Comparison of ENCODE assay signal across 11 cellular contexts in genomic region chr15:56871180-56871579, GRCh38. TPM values are rescaled to one million over a fixed set of nuclear protein-coding genes. Genes with fewer than 3 reads are reported as not detected.
DNase-seq lines count a peak whose midpoint lies in the region; ATAC-seq and TF ChIP-seq lines count a peak whose summit lies in the region.
"Had no signal": no experiment of that assay in that cellular context is flagged by ENCODE, and none has a peak within 500 bp of the region (broad histone marks: within the 10 kb centered on the region; RNA-seq: fewer than 3 reads in every experiment).

No MANE protein-coding gene starts in this region.

- H4K20me1 ChIP-seq in smooth muscle cell (ENCODE audit: low read depth): no peaks in the 10 kb centered on the region

- no peaks in the 10 kb centered on the region for H3K9me3 Mint-ChIP-seq in natural killer cell treated with Interleukin-12 subunit alpha and Interleukin-12 subunit beta and Interleukin-15 and Interleukin-18, amount 100 ng/mL, for 72 hours

- H3K4me3 Mint-ChIP-seq in natural killer cell treated with Interleukin-12 subunit alpha and Interleukin-12 subunit beta and Interleukin-15 and Interleukin-18, amount 100 ng/mL, for 72 hours: no peak overlapping the region

- H3K79me2 ChIP-seq in smooth muscle cell (ENCODE audit: low read depth): no peaks in the 10 kb centered on the region

- no peaks in the 10 kb centered on the region for H3K27me3 Mint-ChIP-seq in natural killer cell treated with Interleukin-12 subunit alpha and Interleukin-12 subunit beta and Interleukin-15 and Interleukin-18, amount 100 ng/mL, for 72 hours

- no peak for TF ChIP-seq CTCF in smooth muscle cell (IDR thresholded peaks at IDR 0.05; ENCODE audit: borderline replicate concordance, insufficient read depth, poor library complexity, severe bottlenecking)
- no peak for TF ChIP-seq CTCF in psoas muscle (IDR thresholded peaks at IDR 0.05)

- H3F3A ChIP-seq in smooth muscle cell (ENCODE audit: low read depth): no peaks in the 10 kb centered on the region

- H3K4me2 ChIP-seq in smooth muscle cell: peak overlapping the region; percentile 8

- DNase-seq in H4 (ENCODE audit: low spot score) (peak; percentile 58), amniotic stem cell (lab: John Stamatoyannopoulos, UW) (peak; percentile 6), glomerular visceral epithelial cell (ENCODE audit: extremely low spot score) (peak; percentile 57), smooth muscle cell (lab: John Stamatoyannopoulos, UW; ENCODE audit: unreplicated experiment) (no peak), aorta (no peak), psoas muscle (no peak)
- no peak for DNase-seq in natural killer cell treated with Interleukin-12 subunit alpha and Interleukin-12 subunit beta and Interleukin-15 and Interleukin-18, amount 100 ng/mL, for 72 hours (ENCODE audit: low spot score)
- DNase-seq in activated CD4-positive, CD25-positive, alpha-beta regulatory T cell (lab: John Stamatoyannopoulos, UW): no peak
- DNase-seq: activated naive CD4-positive, alpha-beta T cell treated with anti-CD3 and anti-CD28 coated beads, Interleukin-2, amount 50 U/mL, for 16 hours; NCI-H2029 had no signal

- H3K4me1 ChIP-seq in smooth muscle cell (ENCODE audit: low read depth): peaks cover 9% of the 10 kb centered on the region
- H3K4me1 ChIP-seq in aorta (ENCODE audit: control insufficient read depth in 1 of 2, insufficient read depth in 2 of 2, low read length in 2 of 2): no peaks in the 10 kb centered on the region
- peaks cover 19% of the 10 kb centered on the region for H3K4me1 ChIP-seq in psoas muscle

- H3K27ac ChIP-seq in smooth muscle cell (ENCODE audit: low read depth) (no peak overlapping the region), aorta (ENCODE audit: low read depth in 1 of 2, low read length in 2 of 2) (no peak overlapping the region), psoas muscle (no peak overlapping the region)

- H3K9ac ChIP-seq in smooth muscle cell (ENCODE audit: low read depth): no peak overlapping the region

- WGBS in smooth muscle cell (ENCODE audit: low lambda C conversion rate): 82% methylated on average over 1 of the region's 1 CpG
- WGBS in aorta, 2 donors: 57 to 77% methylated on average over 1 of the region's 1 CpG
- 67 to 71% (median 68%) methylated on average over 1 of the region's 1 CpG for WGBS in psoas muscle, 3 donors

- intact Hi-C loops in aorta (cut with DNase I): loop anchor here in 1 of 2 donors (5.0 kb wide), 1 partner anchor 374 kb away; no protein-coding TSS in a partner anchor
- intact Hi-C loops in psoas muscle (cut with DNase I): loop anchor here in 1 of 2 donors (2.0 kb wide), 1 partner anchor 48 kb away; no protein-coding TSS in a partner anchor

- H3K27ac Mint-ChIP-seq in natural killer cell treated with Interleukin-12 subunit alpha and Interleukin-12 subunit beta and Interleukin-15 and Interleukin-18, amount 100 ng/mL, for 72 hours: no peak overlapping the region

- H3K36me3 Mint-ChIP-seq in natural killer cell treated with Interleukin-12 subunit alpha and Interleukin-12 subunit beta and Interleukin-15 and Interleukin-18, amount 100 ng/mL, for 72 hours: no peaks in the 10 kb centered on the region

- no peak overlapping the region for H2AFZ ChIP-seq in smooth muscle cell (ENCODE audit: low read depth)

- no peaks in the 10 kb centered on the region for H3K36me3 ChIP-seq in smooth muscle cell (ENCODE audit: low read depth)
- H3K36me3 ChIP-seq in aorta (ENCODE audit: control insufficient read depth in 1 of 2, insufficient read depth in 2 of 2, low read length in 1 of 2): no peaks in the 10 kb centered on the region
- no peaks in the 10 kb centered on the region for H3K36me3 ChIP-seq in psoas muscle (ENCODE audit: insufficient read depth in 1 of 2, low read depth in 1 of 2)

- H3K4me3 ChIP-seq in smooth muscle cell (no peak overlapping the region), aorta (ENCODE audit: low read length in 2 of 2) (no peak overlapping the region), psoas muscle (no peak overlapping the region)

- no peaks in the 10 kb centered on the region for H3K9me3 ChIP-seq in smooth muscle cell (replicated peaks; ENCODE audit: low read depth)
- H3K9me3 ChIP-seq in aorta (ENCODE audit: control insufficient read depth, low read length): no peaks in the 10 kb centered on the region
- H3K9me3 ChIP-seq in psoas muscle: no peaks in the 10 kb centered on the region

- no peaks in the 10 kb centered on the region for H3K4me1 Mint-ChIP-seq in natural killer cell treated with Interleukin-12 subunit alpha and Interleukin-12 subunit beta and Interleukin-15 and Interleukin-18, amount 100 ng/mL, for 72 hours (ENCODE audit: low read depth in 2 of 2)

- H3K27me3 ChIP-seq in smooth muscle cell (ENCODE audit: low read depth) (no peaks in the 10 kb centered on the region), aorta (ENCODE audit: control insufficient read depth in 1 of 2, insufficient read depth in 2 of 2, low read length in 1 of 2) (no peaks in the 10 kb centered on the region), psoas muscle (ENCODE audit: insufficient read depth in 3 of 3, low read length in 2 of 3) (no peaks in the 10 kb centered on the region)

- no peak for ATAC-seq in aorta (ENCODE audit: low FRiP score)
- ATAC-seq in natural killer cell treated with Interleukin-12 subunit alpha and Interleukin-12 subunit beta and Interleukin-15 and Interleukin-18, amount 100 ng/mL, for 72 hours: no peak
- ATAC-seq in psoas muscle: no peak
- ATAC-seq: activated CD4-positive, CD25-positive, alpha-beta regulatory T cell treated with anti-CD3 and anti-CD28 coated beads, Interleukin-2, amount 50 U/mL, for 24 hours had no signal

RNA-seq across cellular contexts. Expression of gene TCF12, which starts 47.3 kb away (rescaled TPM):
- total RNA-seq in H4 (2014; rRNA removed; shearing (Covaris generic)): 73.0 and 98.7 TPM in 2 replicates
- total RNA-seq in smooth muscle cell (136 and 302 TPM in 2 replicates), aorta (100 to 1,000 TPM; 102 to 158 TPM), psoas muscle (10 to 100 TPM; 30.5 to 53.1 (median 44.8) TPM)
- polyA plus RNA-seq in smooth muscle cell (50.3 and 54.1 TPM in 2 replicates), aorta (10 to 100 TPM; 17.8 to 26.7 TPM), psoas muscle (10 to 100 TPM; 10.5 to 20.0 (median 10.7) TPM)
- total RNA-seq in natural killer cell treated with Interleukin-12 subunit alpha and Interleukin-12 subunit beta and Interleukin-15 and Interleukin-18, amount 100 ng/mL, for 72 hours: 100 to 1,000 TPM in 1 of 2 donors, 10 to 100 TPM in 1; 69.4 to 140 TPM

Comparison
In these comparisons a context has a peak if more than half of its experiments do, and no peak if none do; other contexts are left out.
1. DNase-seq: peak in H4 (single experiment), amniotic stem cell (single experiment) and glomerular visceral epithelial cell (single experiment); none in smooth muscle cell (single experiment), aorta (0 of 2), natural killer cell treated with Interleukin-12 subunit alpha and Interleukin-12 subunit beta and Interleukin-15 and Interleukin-18, amount 100 ng/mL, for 72 hours (single experiment), psoas muscle (0 of 2) and activated CD4-positive, CD25-positive, alpha-beta regulatory T cell (0 of 4).